In genomic region chr20:32460683-32461320, GRCh38 we compare ENCODE assay signal across 25 cellular contexts.
"Had no signal": no experiment of that assay in that cellular context is flagged by ENCODE, and none has a peak within 500 bp of the region (broad histone marks: within the 10 kb centered on the region; RNA-seq: fewer than 3 reads in every experiment).

No MANE protein-coding gene starts in this region.

- FAIRE-seq: endothelial cell of umbilical vein had no signal

- H3K27me3 ChIP-seq: hepatocyte, sigmoid colon, thyroid gland had no signal

- H3K4me3 Mint-ChIP-seq: activated CD8-positive, alpha-beta T cell treated with anti-CD3 and anti-CD28 coated beads, Interleukin-2, amount 10 ng/mL, durations not matched to agents 7 days and 5 days; activated naive CD4-positive, alpha-beta T cell treated with anti-CD3 and anti-CD28 coated beads, Interleukin-2, amount 50 U/mL, for 24 hours; activated T-helper 1 cell treated with anti-CD3 and anti-CD28 coated beads, Interleukin-12 subunit alpha, Interleukin-12 subunit beta, Interleukin-2, Interleukin-4 antibody, amounts not matched to agents 30 ng/mL and 10 ng/mL and 1 ng/mL, durations not matched to agents 14 hours and 24 hours and 36 hours; brain; naive B cell had no signal

- ATAC-seq: activated CD8-positive, alpha-beta T cell treated with anti-CD3 and anti-CD28 coated beads, Interleukin-2, amount 10 ng/mL, durations not matched to agents 7 days and 5 days; esophagus mucosa; left cardiac atrium had no signal

- H3K36me3 ChIP-seq: thyroid gland had no signal

- H3K9me3 Mint-ChIP-seq: activated naive CD4-positive, alpha-beta T cell treated with anti-CD3 and anti-CD28 coated beads, Interleukin-2, amount 50 U/mL, for 24 hours; activated T-helper 1 cell treated with anti-CD3 and anti-CD28 coated beads, Interleukin-12 subunit alpha, Interleukin-12 subunit beta, Interleukin-2, Interleukin-4 antibody, amounts not matched to agents 30 ng/mL and 10 ng/mL and 1 ng/mL, durations not matched to agents 14 hours and 24 hours and 36 hours; brain; naive B cell; neural crest cell had no signal

- H3K27ac ChIP-seq: hepatocyte, thyroid gland had no signal

- H3K27me3 Mint-ChIP-seq: activated naive CD4-positive, alpha-beta T cell treated with anti-CD3 and anti-CD28 coated beads, Interleukin-2, amount 50 U/mL, for 24 hours; brain; naive B cell had no signal

- H3K4me3 ChIP-seq: hepatocyte, sigmoid colon, thyroid gland had no signal

- H3K36me3 Mint-ChIP-seq: activated naive CD4-positive, alpha-beta T cell treated with anti-CD3 and anti-CD28 coated beads, Interleukin-2, amount 50 U/mL, for 24 hours; brain; naive B cell had no signal

- H3K9me3 ChIP-seq: sigmoid colon, thyroid gland had no signal

- H3K27ac Mint-ChIP-seq: activated CD8-positive, alpha-beta T cell treated with anti-CD3 and anti-CD28 coated beads, Interleukin-2, amount 10 ng/mL, durations not matched to agents 7 days and 5 days; activated naive CD4-positive, alpha-beta T cell treated with anti-CD3 and anti-CD28 coated beads, Interleukin-2, amount 50 U/mL, for 24 hours; activated T-helper 1 cell treated with anti-CD3 and anti-CD28 coated beads, Interleukin-12 subunit alpha, Interleukin-12 subunit beta, Interleukin-2, Interleukin-4 antibody, amounts not matched to agents 30 ng/mL and 10 ng/mL and 1 ng/mL, durations not matched to agents 14 hours and 24 hours and 36 hours; naive B cell had no signal

- DNase-seq: activated CD4-positive, alpha-beta T cell treated with anti-CD3 and anti-CD28 coated beads for 1 hour; activated CD4-positive, alpha-beta T cell treated with anti-CD3 and anti-CD28 coated beads, Interleukin-2, amount 50 U/mL, for 1 hour; activated CD8-positive, alpha-beta T cell treated with anti-CD3 and anti-CD28 coated beads, Interleukin-2, amount 10 ng/mL, durations not matched to agents 7 days and 5 days; activated gamma-delta T cell; aorta; central memory CD4-positive, alpha-beta T cell; dermis blood vessel endothelial cell; effector memory CD4-positive, alpha-beta T cell; foreskin melanocyte; glutamatergic neuron; left cardiac atrium; naive B cell; stimulated activated CD4-positive, alpha-beta T cell treated with anti-CD3 and anti-CD28 coated beads, Interleukin-2, amount 100 ng/mL, for 48 hours; stimulated activated CD8-positive, alpha-beta memory T cell treated with anti-CD3 and anti-CD28 coated beads, Interleukin-4, amount 100 ng/mL, for 48 hours; stimulated activated naive CD4-positive, alpha-beta T cell; T-helper 9 cell; thyroid gland had no signal

- H3K4me2 ChIP-seq: hepatocyte had no signal

- H2AFZ ChIP-seq: hepatocyte had no signal
